ENCODE assay signal across 29 cellular contexts in genomic region chr2:23677836-23678235, GRCh38.
"Had no signal": no experiment of that assay in that cellular context is flagged by ENCODE, and none has a peak within 500 bp of the region (broad histone marks: within the 10 kb centered on the region; RNA-seq: fewer than 3 reads in every experiment).

No MANE protein-coding gene starts in this region.

- H2AFZ ChIP-seq: hepatocyte had no signal

- H3K27ac ChIP-seq: colonic mucosa, coronary artery, dorsolateral prefrontal cortex, epithelial cell of prostate, esophagus muscularis mucosa, esophagus squamous epithelium, foreskin keratinocyte, gastrocnemius medialis, gastroesophageal sphincter, heart left ventricle, heart right ventricle, hepatocyte had no signal

- H3K4me1 ChIP-seq: colonic mucosa, esophagus squamous epithelium, foreskin keratinocyte, gastrocnemius medialis, gastroesophageal sphincter, heart left ventricle, heart right ventricle had no signal

- H3K9me3 ChIP-seq: colonic mucosa, esophagus squamous epithelium, gastrocnemius medialis, gastroesophageal sphincter had no signal

- H3K4me1 Mint-ChIP-seq: endodermal cell had no signal

- FAIRE-seq: colon, endometrium, endothelial cell of umbilical vein, frontal cortex had no signal

- H3K79me2 ChIP-seq: hepatocyte had no signal

- H3K4me3 ChIP-seq: colonic mucosa, coronary artery, dorsolateral prefrontal cortex, esophagus muscularis mucosa, esophagus squamous epithelium, gastrocnemius medialis, gastroesophageal sphincter, heart left ventricle, heart right ventricle, hepatocyte had no signal

- H3K9me3 Mint-ChIP-seq: dendritic cell treated with granulocyte-macrophage colony-stimulating factor and Interleukin-4, amounts not matched to agents 40 ng/mL and 50 ng/mL, for 4 days had no signal

- H3K4me3 Mint-ChIP-seq: dendritic cell treated with granulocyte-macrophage colony-stimulating factor and Interleukin-4, amounts not matched to agents 40 ng/mL and 50 ng/mL, for 4 days; effector memory CD8-positive, alpha-beta T cell; endodermal cell had no signal

- DNase-seq: colonic mucosa; cortex of kidney; dermis blood vessel endothelial cell; dorsolateral prefrontal cortex; effector CD4-positive, alpha-beta T cell; effector CD8-positive, alpha-beta T cell; effector memory CD4-positive, alpha-beta T cell; effector memory CD8-positive, alpha-beta T cell; endodermal cell; erythroblast; esophagus squamous epithelium; foreskin fibroblast; foreskin keratinocyte; foreskin melanocyte; gastrocnemius medialis; glutamatergic neuron; head of caudate nucleus; heart right ventricle had no signal

- H3K4me2 ChIP-seq: hepatocyte had no signal

- H3K27me3 ChIP-seq: colonic mucosa, dorsolateral prefrontal cortex, esophagus muscularis mucosa, esophagus squamous epithelium, foreskin keratinocyte, gastrocnemius medialis, gastroesophageal sphincter, hepatocyte had no signal

- H3K36me3 ChIP-seq: colonic mucosa, esophagus squamous epithelium, gastrocnemius medialis, heart left ventricle, heart right ventricle had no signal

- H3K27ac Mint-ChIP-seq: dendritic cell treated with granulocyte-macrophage colony-stimulating factor and Interleukin-4, amounts not matched to agents 40 ng/mL and 50 ng/mL, for 4 days; effector memory CD8-positive, alpha-beta T cell; endodermal cell had no signal
